ENCODE assay signal across 2 cellular contexts in the genomic region with DNA sequence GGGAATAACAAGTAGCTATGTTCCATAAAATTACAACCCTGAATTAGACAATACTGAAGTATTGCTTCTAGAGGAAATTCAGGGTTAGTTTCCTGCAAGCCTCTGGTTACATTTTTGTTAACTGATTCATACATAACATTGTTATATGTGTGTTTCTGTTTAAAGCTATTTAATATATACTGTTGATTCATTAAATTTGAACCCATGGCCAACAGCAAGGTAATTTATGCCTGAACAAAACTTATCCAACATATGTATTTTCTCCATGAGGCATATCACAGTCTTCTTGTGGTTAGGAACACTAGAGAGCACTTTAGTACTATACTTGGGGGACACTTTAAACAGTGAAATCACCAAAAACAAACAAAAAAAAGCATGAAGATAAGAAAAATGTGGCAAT.
A peak's percentile ranks its signal among the peaks of the same experiment; 100 is the strongest.
TF ChIP-seq lines count a peak whose summit lies in the region.

No MANE protein-coding gene starts in this region.

TF ChIP-seq in SK-N-SH treated with all-trans-retinoic acid at 6 μM for 48 hours, 23 proteins besides CTCF, POLR2A, EP300 and RAD21:
- no peak for TF ChIP-seq PPARA (CRISPR knock-in tag; IDR thresholded peaks at IDR 0.05; ENCODE audit: borderline replicate concordance)
- TF ChIP-seq ZFP3 (CRISPR knock-in tag; IDR thresholded peaks at IDR 0.05): no peak
- TF ChIP-seq, protein P1, sequence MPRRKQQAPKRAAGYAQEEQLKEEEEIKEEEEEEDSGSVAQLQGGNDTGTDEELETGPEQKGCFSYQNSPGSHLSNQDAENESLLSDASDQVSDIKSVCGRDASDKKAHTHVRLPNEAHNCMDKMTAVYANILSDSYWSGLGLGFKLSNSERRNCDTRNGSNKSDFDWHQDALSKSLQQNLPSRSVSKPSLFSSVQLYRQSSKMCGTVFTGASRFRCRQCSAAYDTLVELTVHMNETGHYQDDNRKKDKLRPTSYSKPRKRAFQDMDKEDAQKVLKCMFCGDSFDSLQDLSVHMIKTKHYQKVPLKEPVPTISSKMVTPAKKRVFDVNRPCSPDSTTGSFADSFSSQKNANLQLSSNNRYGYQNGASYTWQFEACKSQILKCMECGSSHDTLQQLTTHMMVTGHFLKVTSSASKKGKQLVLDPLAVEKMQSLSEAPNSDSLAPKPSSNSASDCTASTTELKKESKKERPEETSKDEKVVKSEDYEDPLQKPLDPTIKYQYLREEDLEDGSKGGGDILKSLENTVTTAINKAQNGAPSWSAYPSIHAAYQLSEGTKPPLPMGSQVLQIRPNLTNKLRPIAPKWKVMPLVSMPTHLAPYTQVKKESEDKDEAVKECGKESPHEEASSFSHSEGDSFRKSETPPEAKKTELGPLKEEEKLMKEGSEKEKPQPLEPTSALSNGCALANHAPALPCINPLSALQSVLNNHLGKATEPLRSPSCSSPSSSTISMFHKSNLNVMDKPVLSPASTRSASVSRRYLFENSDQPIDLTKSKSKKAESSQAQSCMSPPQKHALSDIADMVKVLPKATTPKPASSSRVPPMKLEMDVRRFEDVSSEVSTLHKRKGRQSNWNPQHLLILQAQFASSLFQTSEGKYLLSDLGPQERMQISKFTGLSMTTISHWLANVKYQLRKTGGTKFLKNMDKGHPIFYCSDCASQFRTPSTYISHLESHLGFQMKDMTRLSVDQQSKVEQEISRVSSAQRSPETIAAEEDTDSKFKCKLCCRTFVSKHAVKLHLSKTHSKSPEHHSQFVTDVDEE (CRISPR knock-in tag; IDR thresholded peaks at IDR 0.05): no peak
- TF ChIP-seq, protein P2, sequence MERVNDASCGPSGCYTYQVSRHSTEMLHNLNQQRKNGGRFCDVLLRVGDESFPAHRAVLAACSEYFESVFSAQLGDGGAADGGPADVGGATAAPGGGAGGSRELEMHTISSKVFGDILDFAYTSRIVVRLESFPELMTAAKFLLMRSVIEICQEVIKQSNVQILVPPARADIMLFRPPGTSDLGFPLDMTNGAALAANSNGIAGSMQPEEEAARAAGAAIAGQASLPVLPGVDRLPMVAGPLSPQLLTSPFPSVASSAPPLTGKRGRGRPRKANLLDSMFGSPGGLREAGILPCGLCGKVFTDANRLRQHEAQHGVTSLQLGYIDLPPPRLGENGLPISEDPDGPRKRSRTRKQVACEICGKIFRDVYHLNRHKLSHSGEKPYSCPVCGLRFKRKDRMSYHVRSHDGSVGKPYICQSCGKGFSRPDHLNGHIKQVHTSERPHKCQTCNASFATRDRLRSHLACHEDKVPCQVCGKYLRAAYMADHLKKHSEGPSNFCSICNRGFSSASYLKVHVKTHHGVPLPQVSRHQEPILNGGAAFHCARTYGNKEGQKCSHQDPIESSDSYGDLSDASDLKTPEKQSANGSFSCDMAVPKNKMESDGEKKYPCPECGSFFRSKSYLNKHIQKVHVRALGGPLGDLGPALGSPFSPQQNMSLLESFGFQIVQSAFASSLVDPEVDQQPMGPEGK (CRISPR knock-in tag; IDR thresholded peaks at IDR 0.05; ENCODE audit: borderline replicate concordance): no peak
- TF ChIP-seq ZNF565 (CRISPR knock-in tag; conservative IDR thresholded peaks at IDR 0.05; ENCODE audit: low read depth): no peak
- no peak for TF ChIP-seq ZC3H10 (CRISPR knock-in tag; IDR thresholded peaks at IDR 0.05)
- no peak for TF ChIP-seq ZNF8 (CRISPR knock-in tag; IDR thresholded peaks at IDR 0.05)
- TF ChIP-seq ISL1 (CRISPR knock-in tag; IDR thresholded peaks at IDR 0.05): no peak
- no peak for TF ChIP-seq ZFP30 (CRISPR knock-in tag; IDR thresholded peaks at IDR 0.05)
- no peak for TF ChIP-seq BACH2 (CRISPR knock-in tag; IDR thresholded peaks at IDR 0.05; ENCODE audit: borderline replicate concordance)
- no peak for TF ChIP-seq ZNF70 (CRISPR knock-in tag; IDR thresholded peaks at IDR 0.05)
- no peak for TF ChIP-seq ARNTL (CRISPR knock-in tag; IDR thresholded peaks at IDR 0.05; ENCODE audit: borderline replicate concordance, low read depth)
- TF ChIP-seq, protein P3, sequence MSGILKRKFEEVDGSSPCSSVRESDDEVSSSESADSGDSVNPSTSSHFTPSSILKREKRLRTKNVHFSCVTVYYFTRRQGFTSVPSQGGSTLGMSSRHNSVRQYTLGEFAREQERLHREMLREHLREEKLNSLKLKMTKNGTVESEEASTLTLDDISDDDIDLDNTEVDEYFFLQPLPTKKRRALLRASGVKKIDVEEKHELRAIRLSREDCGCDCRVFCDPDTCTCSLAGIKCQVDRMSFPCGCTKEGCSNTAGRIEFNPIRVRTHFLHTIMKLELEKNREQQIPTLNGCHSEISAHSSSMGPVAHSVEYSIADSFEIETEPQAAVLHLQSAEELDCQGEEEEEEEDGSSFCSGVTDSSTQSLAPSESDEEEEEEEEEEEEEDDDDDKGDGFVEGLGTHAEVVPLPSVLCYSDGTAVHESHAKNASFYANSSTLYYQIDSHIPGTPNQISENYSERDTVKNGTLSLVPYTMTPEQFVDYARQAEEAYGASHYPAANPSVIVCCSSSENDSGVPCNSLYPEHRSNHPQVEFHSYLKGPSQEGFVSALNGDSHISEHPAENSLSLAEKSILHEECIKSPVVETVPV (CRISPR knock-in tag; IDR thresholded peaks at IDR 0.05): no peak

TF ChIP-seq in endothelial cell of umbilical vein, 7 proteins besides CTCF, POLR2A, EP300 and RAD21:
- TF ChIP-seq MAX (IDR thresholded peaks at IDR 0.05; ENCODE audit: insufficient read depth, insufficient read length): no peak
- TF ChIP-seq GATA2 (IDR thresholded peaks at IDR 0.05; ENCODE audit: insufficient read depth, insufficient read length, low read depth, low read length): no peak
- TF ChIP-seq EZH2 (IDR thresholded peaks at IDR 0.05; ENCODE audit: borderline replicate concordance, low read depth, low read length, severe bottlenecking): no peak
- no peak for TF ChIP-seq POLR2AphosphoS5 (IDR thresholded peaks at IDR 0.05; ENCODE audit: insufficient read depth, low read depth, low read length)
- TF ChIP-seq MYC (IDR thresholded peaks at IDR 0.05; ENCODE audit: low read depth, low read length): no peak
- peak; percentile 45 for TF ChIP-seq JUN (IDR thresholded peaks at IDR 0.05; ENCODE audit: borderline replicate concordance, insufficient read depth, insufficient read length, low read depth)
- peak; percentile 32 for TF ChIP-seq FOS (IDR thresholded peaks at IDR 0.05; ENCODE audit: borderline replicate concordance, insufficient read depth, low read length)
TF ChIP-seq in endothelial cell of umbilical vein: peak in this region for 2.
